Comparison of ENCODE assay signal across 8 cellular contexts in the genomic region with DNA sequence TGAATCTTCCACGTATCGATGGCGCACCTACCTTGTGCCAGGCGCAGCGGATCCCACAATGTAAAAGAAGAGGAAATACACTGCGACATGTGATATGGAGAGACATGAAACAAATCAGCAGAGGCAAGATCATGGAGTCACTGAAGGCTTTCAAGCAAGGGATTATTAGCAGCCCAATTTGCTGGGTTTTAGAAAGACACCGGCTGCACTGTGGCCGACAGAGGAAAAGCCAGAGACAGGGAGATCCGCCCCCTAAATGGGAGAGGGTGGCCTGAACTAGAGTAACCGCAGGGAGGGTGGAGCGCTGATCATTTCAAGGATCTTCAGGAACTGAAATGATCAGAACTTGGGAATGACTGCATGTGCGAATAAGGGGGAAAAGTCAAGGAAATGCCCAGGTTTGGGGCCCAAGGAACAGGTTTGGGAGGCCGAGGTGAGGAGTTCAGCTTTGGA. TPM values are rescaled to one million over a fixed set of nuclear protein-coding genes. Genes with fewer than 3 reads are reported as not detected.
DNase-seq lines count a peak whose midpoint lies in the region; ATAC-seq and TF ChIP-seq lines count a peak whose summit lies in the region.

No MANE protein-coding gene starts in this region.

- no peak for ATAC-seq in activated CD4-positive, alpha-beta T cell treated with anti-CD3 and anti-CD28 coated beads for 36 hours
- ATAC-seq in WTC11 (peak; percentile 7), GM21576 (IDR thresholded peaks at IDR 0.05; ENCODE audit: unreplicated experiment) (no peak)

- H3K27ac Mint-ChIP-seq in activated CD4-positive, alpha-beta T cell treated with anti-CD3 and anti-CD28 coated beads for 36 hours = peak overlapping the region; percentile 96
- peak overlapping the region; percentile 85 for H3K27ac Mint-ChIP-seq in WTC11

- H3K27me3 Mint-ChIP-seq in activated CD4-positive, alpha-beta T cell treated with anti-CD3 and anti-CD28 coated beads for 36 hours = no peaks in the 10 kb centered on the region
- no peaks in the 10 kb centered on the region; the same call in 1 of the 2 replicates for H3K27me3 Mint-ChIP-seq in WTC11 (ENCODE audit: low read depth)

- no peaks in the 10 kb centered on the region for H3K9me3 ChIP-seq in iPS DF 6.9 (ENCODE audit: control insufficient read depth, insufficient read depth, low read length)
- H3K9me3 ChIP-seq in stomach smooth muscle (ENCODE audit: control insufficient read depth in 2 of 2, low read length in 2 of 2) = no peaks in the 10 kb centered on the region

- POLR2A ChIA-PET in activated CD4-positive, alpha-beta T cell treated with anti-CD3 and anti-CD28 coated beads for 36 hours (lab: Charles Lee) = interaction anchor here (0.9 to 1.5 kb wide), 2 partner anchors 196 to 472 kb away, joined by 3 to 4 read pairs; partner anchors contain the start of gene RPS17
- POLR2A ChIA-PET in WTC11 (lab: Charles Lee) = interaction anchor here (0.6 to 1.2 kb wide), 2 partner anchors 196 to 262 kb away, joined by 3 to 4 read pairs; partner anchors contain the start of gene HDGFL3

- H3K27me3 ChIP-seq in iPS DF 6.9 (ENCODE audit: control insufficient read depth, insufficient read depth, low read length) (no peaks in the 10 kb centered on the region), stomach smooth muscle (ENCODE audit: control insufficient read depth in 1 of 2, insufficient read depth in 2 of 2, low read length in 2 of 2) (no peaks in the 10 kb centered on the region)

- peak overlapping the region; percentile 84 to 90 for H3K9ac ChIP-seq in stomach smooth muscle (ENCODE audit: low read length in 2 of 2)

- intact Hi-C loops in activated CD4-positive, alpha-beta T cell treated with anti-CD3 and anti-CD28 coated beads for 36 hours (cut with DNase I, micrococcal nuclease) = loop anchor here (5.0 kb wide), 4 partner anchors 195 to 560 kb away; partner anchors contain the start of genes HDGFL3 (in 1 of the 2) and RPS17 (in 1 of the 2)

- H3K4me1 Mint-ChIP-seq in activated CD4-positive, alpha-beta T cell treated with anti-CD3 and anti-CD28 coated beads for 36 hours = peaks cover 48% of the 10 kb centered on the region
- H3K4me1 Mint-ChIP-seq in WTC11 = peaks cover 34% of the 10 kb centered on the region

- H3K27ac ChIP-seq in iPS DF 6.9 (ENCODE audit: low read length) (no peak overlapping the region), stomach smooth muscle (ENCODE audit: low read length) (peak overlapping the region; percentile 71)

- H3K9me3 Mint-ChIP-seq in activated CD4-positive, alpha-beta T cell treated with anti-CD3 and anti-CD28 coated beads for 36 hours (ENCODE audit: low read depth) = peaks cover 7% of the 10 kb centered on the region
- peaks cover 12% of the 10 kb centered on the region for H3K9me3 Mint-ChIP-seq in WTC11

- TF ChIP-seq CTCF in WTC11 (IDR thresholded peaks at IDR 0.05) = no peak

- CTCF ChIA-PET in activated CD4-positive, alpha-beta T cell treated with anti-CD3 and anti-CD28 coated beads for 36 hours (lab: Charles Lee) = interaction anchor here (0.6 to 2.3 kb wide), 6 partner anchors 9 to 163 kb away, joined by 3 to 18 read pairs (median 6); partner anchors contain the start of gene RAMAC
- CTCF ChIA-PET in WTC11 (lab: Charles Lee) = interaction anchor here (0.6 to 1.8 kb wide), 17 partner anchors 9 to 425 kb away, joined by 3 to 19 read pairs (median 3); partner anchors contain the start of gene BNC1

- H3K36me3 ChIP-seq in iPS DF 6.9 (ENCODE audit: control insufficient read depth, insufficient read depth, low read length) (peaks cover 2% of the 10 kb centered on the region; the same call in 1 of the 2 replicates), stomach smooth muscle (ENCODE audit: control insufficient read depth in 2 of 2, insufficient read depth in 2 of 2, low read length in 2 of 2) (peaks cover 16 to 17% of the 10 kb centered on the region in 2 donors)

- H3K36me3 Mint-ChIP-seq in activated CD4-positive, alpha-beta T cell treated with anti-CD3 and anti-CD28 coated beads for 36 hours (ENCODE audit: low read depth) = peaks cover 35% of the 10 kb centered on the region
- H3K36me3 Mint-ChIP-seq in WTC11 = peaks cover 20% of the 10 kb centered on the region

- H3K4me3 Mint-ChIP-seq in activated CD4-positive, alpha-beta T cell treated with anti-CD3 and anti-CD28 coated beads for 36 hours = peak overlapping the region; percentile 89
- H3K4me3 Mint-ChIP-seq in WTC11 = peak overlapping the region; percentile 98

- H3K4me3 ChIP-seq in iPS DF 6.9 (ENCODE audit: low read length) (peak overlapping the region; percentile 15; the same call in 1 of the 2 replicates), stomach smooth muscle (ENCODE audit: low read length in 2 of 2) (peak overlapping the region; percentile 98 to 99)

- no peak for DNase-seq in activated CD4-positive, alpha-beta T cell treated with anti-CD3 and anti-CD28 coated beads for 36 hours
- DNase-seq in activated CD4-positive, alpha-beta T cell treated with anti-CD3 and anti-CD28 coated beads for 4 hours = no peak
- no peak for DNase-seq in WTC11 (ENCODE audit: low spot score)
- DNase-seq in iPS DF 6.9 (ENCODE audit: low read depth, low spot score) = no peak
- DNase-seq in NCI-H226 = no peak
- DNase-seq in SIG-M5 treated with dmso at 0.1 percent for 504 hours (lab: John Stamatoyannopoulos, UW; ENCODE audit: unreplicated experiment) = no peak

- no peaks in the 10 kb centered on the region; the same call in 1 of the 2 replicates for H3K4me1 ChIP-seq in iPS DF 6.9 (ENCODE audit: control insufficient read depth, insufficient read depth, low read length)
- peaks cover 18% of the 10 kb centered on the region for H3K4me1 ChIP-seq in stomach smooth muscle (ENCODE audit: control insufficient read depth, insufficient read depth, low read length)

- no CpG with 5 or more reads among the region's 13 CpGs for WGBS in iPS DF 6.9 (ENCODE audit: insufficient coverage, insufficient read length)

TF ChIP-seq in WTC11, 78 proteins besides CTCF, POLR2A, EP300 and RAD21:
- TF ChIP-seq HMGA2 (CRISPR knock-in tag; IDR thresholded peaks at IDR 0.05) = 0 out of 2 replicates have a peak, but pooled peaks have one; percentile 14
- no peak for TF ChIP-seq ETV6 (CRISPR knock-in tag; IDR thresholded peaks at IDR 0.05)

RNA-seq across cellular contexts. Expression of gene C15orf40, which starts 0.6 kb away (rescaled TPM):
- 10 to 100 TPM; 20.2 to 23.1 TPM for total RNA-seq in activated CD4-positive, alpha-beta T cell treated with anti-CD3 and anti-CD28 coated beads for 36 hours
- 21.0 to 29.0 TPM (median 27.5 TPM) in 3 replicates for total RNA-seq in WTC11 (2021)

RNA-seq across cellular contexts. Expression of gene RAMAC, which starts 26.1 kb away (rescaled TPM):
- total RNA-seq in activated CD4-positive, alpha-beta T cell treated with anti-CD3 and anti-CD28 coated beads for 36 hours = 10 to 100 TPM; 17.3 to 19.5 TPM
- 26.6 to 28.1 TPM (median 27.1 TPM) in 3 replicates for total RNA-seq in WTC11 (2021)

RNA-seq across cellular contexts. Expression of gene BTBD1, which starts 55.0 kb away (rescaled TPM):
- total RNA-seq in activated CD4-positive, alpha-beta T cell treated with anti-CD3 and anti-CD28 coated beads for 36 hours = 10 to 100 TPM; 58.3 to 77.6 TPM
- 34.2 to 39.6 TPM (median 35.6 TPM) in 3 replicates for total RNA-seq in WTC11 (2021)

RNA-seq across cellular contexts. Expression of gene HOMER2, which starts 59.5 kb away (rescaled TPM):
- total RNA-seq in activated CD4-positive, alpha-beta T cell treated with anti-CD3 and anti-CD28 coated beads for 36 hours = 1 to 10 TPM; 3.5 to 4.6 TPM
- 11.7 to 17.4 TPM (median 12.1 TPM) in 3 replicates for total RNA-seq in WTC11 (2021)
